8 cellular contexts compared by ENCODE assay signal in genomic region chr2:226995625-226996041, GRCh38.
A peak's percentile ranks its signal among the peaks of the same experiment; 100 is the strongest.
DNase-seq lines count a peak whose midpoint lies in the region; ATAC-seq and TF ChIP-seq lines count a peak whose summit lies in the region.

No MANE protein-coding gene starts in this region.

- peaks cover 6% of the 10 kb centered on the region for H3K4me1 Mint-ChIP-seq in MCF 10A (ENCODE audit: insufficient read depth, unreplicated experiment)

- CTCF ChIA-PET in MCF 10A (lab: Yijun Ruan, JAX) = interaction anchor here (0.7 to 1.5 kb wide), 2 partner anchors 111 to 193 kb away, joined by 3 to 5 read pairs; no protein-coding TSS in a partner anchor

- H3K36me3 Mint-ChIP-seq in MCF 10A (ENCODE audit: insufficient read depth, unreplicated experiment) = peaks cover 19% of the 10 kb centered on the region

- H3K27ac Mint-ChIP-seq in MCF 10A (ENCODE audit: low read depth, unreplicated experiment) = no peak overlapping the region

- no TSS peak for BruUV-seq in MCF 10A (replicated peaks; lab: Mats Ljungman, UMichigan)

- no peaks in the 10 kb centered on the region for H3K9me3 Mint-ChIP-seq in MCF 10A (ENCODE audit: unreplicated experiment)

- intact Hi-C loops in MCF 10A (cut with micrococcal nuclease) = no loop called here

- no peak overlapping the region for H3K4me3 ChIP-seq in skeletal muscle cell (ENCODE audit: low read depth, low read length)

- DNase-seq in EL (peak; percentile 57), MCF 10A (ENCODE audit: unreplicated experiment) (peak; percentile 87), skeletal muscle cell (ENCODE audit: low read depth) (peak; percentile 75), DMS 273 treated with DMSO at 0.1 percent for 48 hours (lab: John Stamatoyannopoulos, UW) (no peak), T-helper 9 cell (no peak), mesenteric fat pad (ENCODE audit: low spot score) (no peak), NCI-H345 treated with DMSO at 0.1 percent for 48 hours (lab: John Stamatoyannopoulos, UW; ENCODE audit: unreplicated experiment) (no peak)

- POLR2A ChIA-PET in MCF 10A (lab: Yijun Ruan, JAX) = no interaction called here

- TF ChIP-seq CTCF in MCF 10A (IDR thresholded peaks at IDR 0.05; ENCODE audit: unreplicated experiment) = no peak

- H3K27me3 Mint-ChIP-seq in MCF 10A (ENCODE audit: insufficient read depth, unreplicated experiment) = no peaks in the 10 kb centered on the region

- no peak overlapping the region for H3K4me3 Mint-ChIP-seq in MCF 10A (ENCODE audit: unreplicated experiment)

- ATAC-seq in HG03520 (IDR thresholded peaks at IDR 0.05; ENCODE audit: unreplicated experiment) = peak; percentile 47

Comparison
In these comparisons a context has a peak if more than half of its experiments do, and no peak if none do; other contexts are left out.
1. DNase-seq: peak in EL (single experiment), MCF 10A (single experiment) and skeletal muscle cell (single experiment); none in DMS 273 treated with DMSO at 0.1 percent for 48 hours (single experiment), T-helper 9 cell (single experiment), mesenteric fat pad (single experiment) and NCI-H345 treated with DMSO at 0.1 percent for 48 hours (single experiment).